In genomic region chr10:49187044-49187484, GRCh38 we compare ENCODE assay signal across 16 cellular contexts. TPM values are rescaled to one million over a fixed set of nuclear protein-coding genes. Genes with fewer than 3 reads are reported as not detected.
DNase-seq lines count a peak whose midpoint lies in the region; ATAC-seq, FAIRE-seq and TF ChIP-seq lines count a peak whose summit lies in the region.
"Had no signal": no experiment of that assay in that cellular context is flagged by ENCODE, and none has a peak within 500 bp of the region (broad histone marks: within the 10 kb centered on the region; RNA-seq: fewer than 3 reads in every experiment).

No MANE protein-coding gene starts in this region.

- H3K27me3 ChIP-seq in K562 (ENCODE audit: control insufficient read depth in 2 of 2, insufficient read depth in 2 of 2, low read length in 2 of 2) (no peaks in the 10 kb centered on the region), vagina (no peaks in the 10 kb centered on the region)
- H3K27me3 ChIP-seq: SJSA1 had no signal

- TF ChIP-seq RAD21 in K562 (CRISPR knock-in tag; conservative IDR thresholded peaks at IDR 0.05 in 1 of 2, IDR thresholded peaks at IDR 0.05 in 1 of 2), result no peak

- H3K36me3 ChIP-seq in K562 (ENCODE audit: control insufficient read depth, insufficient read depth, low read length), result no peaks in the 10 kb centered on the region
- H3K36me3 ChIP-seq in vagina, result no peaks in the 10 kb centered on the region
- H3K36me3 ChIP-seq: SJSA1 had no signal

- H2AFZ ChIP-seq in K562 (ENCODE audit: low read depth, low read length), result peak overlapping the region; percentile 79

- DNase-seq in activated naive CD8-positive, alpha-beta T cell treated with anti-CD3 and anti-CD28 coated beads for 36 hours, result no peak
- DNase-seq in K562 (ENCODE audit: extremely low read depth in 1 of 4, low spot score in 3 of 4), result peak in 1 of 4 experiments; percentile 64
- DNase-seq in medulla oblongata (ENCODE audit: extremely low spot score), result peak; percentile 49
- DNase-seq in vagina (ENCODE audit: extremely low spot score in 2 of 2), result peak; percentile 64 to 72
- DNase-seq in MV-4-11 (lab: John Stamatoyannopoulos, UW), result no peak
- no peak for DNase-seq in DMS 273 treated with DMSO at 0.1 percent for 48 hours (lab: John Stamatoyannopoulos, UW)
- DNase-seq in frontal cortex (ENCODE audit: low spot score in 2 of 2), result no peak
- DNase-seq: caudate nucleus; hippocampal formation; naive thymus-derived CD8-positive, alpha-beta T cell; NCI-H2227 treated with DMSO at 0.1 percent for 48 hours; stimulated activated CD4-positive, alpha-beta T cell treated with anti-CD3 and anti-CD28 coated beads, Interleukin-2, amount 100 ng/mL, for 24 hours had no signal

- no peaks in the 10 kb centered on the region for H3K36me3 Mint-ChIP-seq in activated naive CD8-positive, alpha-beta T cell
- H3K36me3 Mint-ChIP-seq in activated naive CD8-positive, alpha-beta T cell treated with anti-CD3 and anti-CD28 coated beads for 36 hours, result no peaks in the 10 kb centered on the region
- H3K36me3 Mint-ChIP-seq: naive thymus-derived CD8-positive, alpha-beta T cell had no signal

- no peaks in the 10 kb centered on the region for H3K9me3 Mint-ChIP-seq in activated naive CD8-positive, alpha-beta T cell (ENCODE audit: low read depth)
- H3K9me3 Mint-ChIP-seq in activated naive CD8-positive, alpha-beta T cell treated with anti-CD3 and anti-CD28 coated beads for 36 hours, result no peaks in the 10 kb centered on the region
- H3K9me3 Mint-ChIP-seq: naive thymus-derived CD8-positive, alpha-beta T cell had no signal

- H3K27ac Mint-ChIP-seq in activated naive CD8-positive, alpha-beta T cell, result peak overlapping the region; percentile 34
- no peak overlapping the region for H3K27ac Mint-ChIP-seq in activated naive CD8-positive, alpha-beta T cell treated with anti-CD3 and anti-CD28 coated beads for 36 hours

- H3K9me3 ChIP-seq in K562 (replicated peaks; ENCODE audit: control insufficient read depth, insufficient read depth, low read depth, low read length), result no peaks in the 10 kb centered on the region
- H3K9me3 ChIP-seq in vagina, result no peaks in the 10 kb centered on the region
- H3K9me3 ChIP-seq: SJSA1 had no signal

- POLR2A ChIA-PET in K562 (lab: Yijun Ruan, JAX), result interaction anchor here (0.5 to 1.0 kb wide), 6 partner anchors 10 to 1126 kb away, joined by 3 read pairs; no protein-coding TSS in a partner anchor

- in situ Hi-C loops in K562 (cut with MboI), result no loop called here

- H3K27ac ChIP-seq in K562 (ENCODE audit: extremely low read depth, low read depth, low read length), result peak overlapping the region; percentile 57
- peak overlapping the region; percentile 24 for H3K27ac ChIP-seq in vagina
- H3K27ac ChIP-seq: SJSA1 had no signal

- peak overlapping the region; percentile 88 for H3K4me2 ChIP-seq in K562 (ENCODE audit: insufficient read depth, low read length)

- ATAC-seq in K562, result peak; percentile 24
- ATAC-seq: naive thymus-derived CD8-positive, alpha-beta T cell had no signal

- peaks cover 5% of the 10 kb centered on the region for H3K27me3 Mint-ChIP-seq in activated naive CD8-positive, alpha-beta T cell
- peaks cover 70% of the 10 kb centered on the region for H3K27me3 Mint-ChIP-seq in activated naive CD8-positive, alpha-beta T cell treated with anti-CD3 and anti-CD28 coated beads for 36 hours

- TF ChIP-seq EP300 in K562 (IDR thresholded peaks at IDR 0.05; ENCODE audit: low read length), result no peak

- FAIRE-seq in K562 (lab: Jason Lieb, UNC) (no peak), frontal cortex (lab: Jason Lieb, UNC) (no peak)
- FAIRE-seq: urothelium cell line had no signal

- H3K4me1 Mint-ChIP-seq in activated naive CD8-positive, alpha-beta T cell (ENCODE audit: low read depth), result peaks cover 17% of the 10 kb centered on the region
- H3K4me1 Mint-ChIP-seq in activated naive CD8-positive, alpha-beta T cell treated with anti-CD3 and anti-CD28 coated beads for 36 hours, result peaks cover 25% of the 10 kb centered on the region

- H3K4me1 ChIP-seq in K562 (replicated peaks in 1 of 2; ENCODE audit: control insufficient read depth in 2 of 2, insufficient read depth in 2 of 2, low read length in 2 of 2) (peaks cover 48 to 52% of the 10 kb centered on the region in 2 experiments), vagina (peaks cover 19% of the 10 kb centered on the region)
- H3K4me1 ChIP-seq: SJSA1 had no signal

- peaks cover 59% of the 10 kb centered on the region for H3K79me2 ChIP-seq in K562 (ENCODE audit: control insufficient read depth, insufficient read depth, low read length)

- H3K9me1 ChIP-seq in K562 (ENCODE audit: control insufficient read depth, insufficient read depth, low read length), result no peaks in the 10 kb centered on the region

- intact Hi-C loops in K562 (cut with micrococcal nuclease), result loop anchor here (2.0 to 10.0 kb wide), 2 partner anchors 20 to 1138 kb away; no protein-coding TSS in a partner anchor
- intact Hi-C loops in vagina (cut with DNase I), result no loop called here

- BruUV-seq in K562 (replicated peaks; lab: Mats Ljungman, UMichigan), result TSS peak; percentile 78

- H3K9ac ChIP-seq in K562 (ENCODE audit: insufficient read depth in 1 of 2, low read depth in 2 of 2, low read length in 2 of 2), result peak overlapping the region; percentile 57 to 74; a peak in 3 of 4 replicates

- no peaks in the 10 kb centered on the region for H4K20me1 ChIP-seq in K562 (replicated peaks; ENCODE audit: control insufficient read depth, insufficient read depth, low read length)

- no peak for TF ChIP-seq CTCF in K562 (IDR thresholded peaks at IDR 0.05 in 2 of 3, conservative IDR thresholded peaks at IDR 0.05 in 1 of 3; ENCODE audit: insufficient read depth in 2 of 3, low read depth in 1 of 3, low read length in 3 of 3)
- no peak for TF ChIP-seq CTCF in vagina (IDR thresholded peaks at IDR 0.05)

- H3K4me3 ChIP-seq in K562 (peak overlapping the region; percentile 32), vagina (peak overlapping the region; percentile 17 to 33)
- H3K4me3 ChIP-seq: SJSA1 had no signal

- 0% methylated on average over 8 of the region's 8 CpGs for WGBS in K562 (ENCODE audit: insufficient coverage, low coverage, missing lambda C conversion rate)

- peak overlapping the region; percentile 62 for H3K4me3 Mint-ChIP-seq in activated naive CD8-positive, alpha-beta T cell
- no peak overlapping the region for H3K4me3 Mint-ChIP-seq in activated naive CD8-positive, alpha-beta T cell treated with anti-CD3 and anti-CD28 coated beads for 36 hours

- TF ChIP-seq POLR2A in K562 (conservative IDR thresholded peaks at IDR 0.05) (no peak; the same call in 1 of the 2 replicates), vagina (IDR thresholded peaks at IDR 0.05) (no peak)

- CTCF ChIA-PET in K562 (lab: Yijun Ruan, JAX; ENCODE audit: low intra/inter-chr PET ratio), result no interaction called here

TF ChIP-seq in K562, 482 proteins besides CTCF, POLR2A, EP300 and RAD21 (continues in another document):
- no peak for TF ChIP-seq NFE2L1 (tag; IDR thresholded peaks at IDR 0.05; ENCODE audit: borderline replicate concordance, low read depth)

RNA-seq across cellular contexts. Expression of gene TMEM273, which starts 1.1 kb away (rescaled TPM):
- total RNA-seq in activated naive CD8-positive, alpha-beta T cell treated with anti-CD3 and anti-CD28 coated beads for 36 hours, result under 1 TPM; 0.76 to 0.80 TPM
- total RNA-seq in K562 (2011; cell fraction: chromatin; rRNA removed; ENCODE audit: low replicate concordance), result 81.2 and 118 TPM in 2 replicates
- 54.2 and 60.0 TPM in 2 replicates for total RNA-seq in K562 (2011; cell fraction: nucleolus; rRNA removed)
- total RNA-seq in K562 (2011; cell fraction: nucleoplasm; rRNA removed), result 86.6 and 86.7 TPM in 2 replicates
- total RNA-seq in K562 (2014; rRNA removed) (93.1 and 94.3 TPM in 2 replicates), K562 (2014; rRNA removed; fragmentation: Illumina TruSeq; extraction: Trizol) (72.3 and 78.7 TPM in 2 replicates), K562 (2015; rRNA removed; fragmentation: Illumina TruSeq; extraction: Trizol) (90.7 and 95.6 TPM in 2 replicates), K562 (2021) (63.1 and 64.3 TPM in 2 replicates), vagina (17.9 TPM), frontal cortex (2.4 TPM)
- polyA plus RNA-seq in K562 (2011; rRNA removed) (38.9 and 39.2 TPM in 2 replicates), K562 (2014; fragmentation: Illumina TruSeq; extraction: Trizol) (126 and 127 TPM in 2 replicates), K562 (2014; fragmentation: Nextera tagmentation; extraction: Ambion mirVana) (100 to 1,000 TPM in 1 of 2 experiments, 10 to 100 TPM in 1; 97.3 to 102 TPM), K562 (2014; rRNA removed) (131 and 145 TPM in 2 replicates)
- 28.1 and 37.9 TPM in 2 replicates for polyA plus RNA-seq in K562 (2011; cell fraction: cytosol; rRNA removed)
- polyA plus RNA-seq in K562 (2011; cell fraction: nucleus; rRNA removed), result 97.0 and 101 TPM in 2 replicates
- polyA plus RNA-seq in K562 (2012), result 161 and 239 TPM in 2 replicates
- polyA minus RNA-seq in K562 (2011; rRNA and poly(A)+ RNA removed), result 30.9 and 33.2 TPM in 2 replicates
- 9.6 and 10.0 TPM in 2 replicates for polyA minus RNA-seq in K562 (2011; cell fraction: cytosol; rRNA and poly(A)+ RNA removed)
- polyA minus RNA-seq in K562 (2011; cell fraction: nucleus; rRNA and poly(A)+ RNA removed), result 24.1 and 32.7 TPM in 2 replicates
- total RNA-seq: SJSA1 had no signal

RNA-seq across cellular contexts. Expression of gene FAM170B, which starts 53.2 kb away (rescaled TPM):
- not detected for total RNA-seq in activated naive CD8-positive, alpha-beta T cell treated with anti-CD3 and anti-CD28 coated beads for 36 hours
- not detected in 2 replicates for total RNA-seq in K562 (2011; cell fraction: chromatin; rRNA removed; ENCODE audit: low replicate concordance)
- 0.53 TPM in 1 of 2 replicates, not detected in the other for total RNA-seq in K562 (2011; cell fraction: nucleolus; rRNA removed)
- not detected in 2 replicates for total RNA-seq in K562 (2011; cell fraction: nucleoplasm; rRNA removed)
- total RNA-seq in K562 (2014; rRNA removed) (0.24 TPM in 1 of 2 replicates, not detected in the other), K562 (2014; rRNA removed; fragmentation: Illumina TruSeq; extraction: Trizol) (not detected in 2 replicates), K562 (2015; rRNA removed; fragmentation: Illumina TruSeq; extraction: Trizol) (0.11 TPM in 2 replicates), K562 (2021) (not detected in 2 replicates), vagina (not detected), frontal cortex (not detected)
- polyA plus RNA-seq in K562 (2011; rRNA removed) (0.07 TPM in 1 of 2 replicates, not detected in the other), K562 (2014; fragmentation: Illumina TruSeq; extraction: Trizol) (not detected in 2 replicates), K562 (2014; fragmentation: Nextera tagmentation; extraction: Ambion mirVana) (not detected), K562 (2014; rRNA removed) (0.13 and 0.21 TPM in 2 replicates)
- not detected in 2 replicates for polyA plus RNA-seq in K562 (2011; cell fraction: cytosol; rRNA removed)
- polyA plus RNA-seq in K562 (2011; cell fraction: nucleus; rRNA removed), result 0.11 TPM in 1 of 2 replicates, not detected in the other
- polyA plus RNA-seq in K562 (2012), result 0.15 and 0.17 TPM in 2 replicates
- not detected in 2 replicates for polyA minus RNA-seq in K562 (2011; rRNA and poly(A)+ RNA removed)
- polyA minus RNA-seq in K562 (2011; cell fraction: cytosol; rRNA and poly(A)+ RNA removed), result not detected in 2 replicates
- polyA minus RNA-seq in K562 (2011; cell fraction: nucleus; rRNA and poly(A)+ RNA removed), result 0.22 TPM in 1 of 2 replicates, not detected in the other
- total RNA-seq: activated CD8-positive, alpha-beta memory T cell treated with anti-CD3 and anti-CD28 coated beads for 36 hours; naive thymus-derived CD8-positive, alpha-beta T cell; SJSA1 had no signal
- polyA plus RNA-seq: naive thymus-derived CD8-positive, alpha-beta T cell had no signal

Comparison
In these comparisons a context has a peak if more than half of its experiments do, and no peak if none do; other contexts are left out.
1. DNase-seq: peak in medulla oblongata (single experiment) and vagina (2 of 2); none in activated naive CD8-positive, alpha-beta T cell treated with anti-CD3 and anti-CD28 coated beads for 36 hours (single experiment), MV-4-11 (single experiment), DMS 273 treated with DMSO at 0.1 percent for 48 hours (single experiment) and frontal cortex (0 of 2).